In genomic region chr2:112959109-112959591, GRCh38 we compare ENCODE assay signal across 14 cellular contexts. TPM values are rescaled to one million over a fixed set of nuclear protein-coding genes. Genes with fewer than 3 reads are reported as not detected.
DNase-seq lines count a peak whose midpoint lies in the region; ATAC-seq and TF ChIP-seq lines count a peak whose summit lies in the region.
"Had no signal": no experiment of that assay in that cellular context is flagged by ENCODE, and none has a peak within 500 bp of the region (broad histone marks: within the 10 kb centered on the region; RNA-seq: fewer than 3 reads in every experiment).

No MANE protein-coding gene starts in this region.

- ATAC-seq in RWPE2 (ENCODE audit: low read depth) (no peak), GM21390 (IDR thresholded peaks at IDR 0.05; ENCODE audit: unreplicated experiment) (no peak), GM19455 (IDR thresholded peaks at IDR 0.05; ENCODE audit: unreplicated experiment) (no peak)

- H3K27me3 ChIP-seq in RWPE2 (ENCODE audit: insufficient read depth, poor library complexity, severe bottlenecking) (no peaks in the 10 kb centered on the region), hepatocyte (no peaks in the 10 kb centered on the region)
- H3K27me3 ChIP-seq: ascending aorta, ovary had no signal

- no peaks in the 10 kb centered on the region for H4K20me1 ChIP-seq in hepatocyte (ENCODE audit: insufficient read depth, poor library complexity, severe bottlenecking)

- H3K4me2 ChIP-seq in hepatocyte, result no peak overlapping the region

- H3K79me2 ChIP-seq in hepatocyte, result no peaks in the 10 kb centered on the region

- H3K9me3 ChIP-seq in RWPE2 (ENCODE audit: severe bottlenecking) (no peaks in the 10 kb centered on the region), hepatocyte (ENCODE audit: low read depth) (no peaks in the 10 kb centered on the region)
- H3K9me3 ChIP-seq: ascending aorta, ovary, SJSA1 had no signal

- TF ChIP-seq CTCF in C4-2B (conservative IDR thresholded peaks at IDR 0.05) (peak; percentile 76), RWPE2 (IDR thresholded peaks at IDR 0.05; ENCODE audit: poor library complexity, severe bottlenecking) (peak; percentile 78), hepatocyte (IDR thresholded peaks at IDR 0.05; ENCODE audit: poor library complexity) (no peak)

- H3K27ac ChIP-seq in C4-2B, result no peak overlapping the region
- no peak overlapping the region for H3K27ac ChIP-seq in RWPE2 (ENCODE audit: poor library complexity, severe bottlenecking)
- no peak overlapping the region for H3K27ac ChIP-seq in hepatocyte
- H3K27ac ChIP-seq: ascending aorta, ovary, SJSA1 had no signal

- H3K4me1 ChIP-seq in RWPE2 (ENCODE audit: insufficient read depth, poor library complexity, severe bottlenecking) (no peaks in the 10 kb centered on the region), hepatocyte (ENCODE audit: insufficient read depth) (no peaks in the 10 kb centered on the region)
- H3K4me1 ChIP-seq: ascending aorta, SJSA1 had no signal

- DNase-seq in HT-29 (ENCODE audit: low spot score) (peak; percentile 31), RWPE2 (ENCODE audit: low spot score) (no peak), hepatocyte (ENCODE audit: low spot score) (peak; percentile 23), COLO829 (ENCODE audit: low spot score) (no peak)
- DNase-seq in activated T-cell treated with anti-CD3 and anti-CD28 coated beads, Interleukin-2, amount 50 U/mL, for 1 hour, result no peak
- DNase-seq: ovary had no signal

- WGBS in hepatocyte (ENCODE audit: low lambda C conversion rate, missing lambda C conversion rate), result 55% methylated on average over 9 of the region's 9 CpGs

- no peak overlapping the region for H3K4me3 ChIP-seq in RWPE2 (ENCODE audit: severe bottlenecking)
- no peak overlapping the region for H3K4me3 ChIP-seq in hepatocyte
- H3K4me3 ChIP-seq: ascending aorta, ovary, SJSA1 had no signal

- H2AFZ ChIP-seq in hepatocyte, result no peak overlapping the region

- no peaks in the 10 kb centered on the region for H3K9me2 ChIP-seq in hepatocyte (replicated peaks; ENCODE audit: insufficient read depth)

- no peaks in the 10 kb centered on the region for H3K36me3 ChIP-seq in RWPE2 (ENCODE audit: low read depth)
- no peaks in the 10 kb centered on the region for H3K36me3 ChIP-seq in hepatocyte (replicated peaks; ENCODE audit: insufficient read depth, low read depth)
- H3K36me3 ChIP-seq: ascending aorta, ovary, SJSA1 had no signal

RNA-seq across cellular contexts. Expression of gene IL36G, which starts 18.7 kb away (rescaled TPM):
- not detected in 2 replicates for total RNA-seq in HT-29 (2014; rRNA removed; shearing (Covaris generic))
- 0.20 TPM in 1 of 2 replicates, not detected in the other for total RNA-seq in hepatocyte
- polyA plus RNA-seq in hepatocyte, result 1.0 TPM in 1 of 2 replicates, not detected in the other
- total RNA-seq: ascending aorta; CD8-positive, alpha-beta memory T cell; kidney epithelial cell; ovary; SJSA1; subcutaneous adipose tissue had no signal
- polyA plus RNA-seq: CD8-positive, alpha-beta memory T cell; ovary had no signal

RNA-seq across cellular contexts. Expression of gene IL36A, which starts 46.1 kb away (rescaled TPM):
- not detected in 2 replicates for total RNA-seq in HT-29 (2014; rRNA removed; shearing (Covaris generic))
- not detected in 2 replicates for total RNA-seq in hepatocyte
- polyA plus RNA-seq in hepatocyte, result not detected in 2 replicates
- total RNA-seq: ascending aorta; CD8-positive, alpha-beta memory T cell; kidney epithelial cell; ovary; SJSA1; subcutaneous adipose tissue had no signal
- polyA plus RNA-seq: CD8-positive, alpha-beta memory T cell; ovary had no signal

RNA-seq across cellular contexts. Expression of gene IL37, which starts 48.2 kb away (rescaled TPM):
- total RNA-seq in HT-29 (2014; rRNA removed; shearing (Covaris generic)), result not detected in 2 replicates
- total RNA-seq in hepatocyte, result not detected in 2 replicates
- polyA plus RNA-seq in hepatocyte, result not detected in 2 replicates
- total RNA-seq: ascending aorta; CD8-positive, alpha-beta memory T cell; kidney epithelial cell; ovary; SJSA1; subcutaneous adipose tissue had no signal
- polyA plus RNA-seq: CD8-positive, alpha-beta memory T cell; ovary had no signal

Comparison
In these comparisons a context has a peak if more than half of its experiments do, and no peak if none do; other contexts are left out.
1. DNase-seq: peak in HT-29 (single experiment) and hepatocyte (single experiment); none in RWPE2 (single experiment), COLO829 (single experiment) and activated T-cell treated with anti-CD3 and anti-CD28 coated beads, Interleukin-2, amount 50 U/mL, for 1 hour (single experiment).